ENCODE assay signal across 14 cellular contexts in genomic region chr15:58566029-58566428, GRCh38.
DNase-seq lines count a peak whose midpoint lies in the region; ATAC-seq, FAIRE-seq and TF ChIP-seq lines count a peak whose summit lies in the region.
"Had no signal": no experiment of that assay in that cellular context is flagged by ENCODE, and none has a peak within 500 bp of the region (broad histone marks: within the 10 kb centered on the region; RNA-seq: fewer than 3 reads in every experiment).

No MANE protein-coding gene starts in this region.

- H3K27ac Mint-ChIP-seq in MCF 10A (ENCODE audit: low read depth, unreplicated experiment), result no peak overlapping the region

- no peaks in the 10 kb centered on the region for H3K36me3 Mint-ChIP-seq in MCF 10A (ENCODE audit: insufficient read depth, unreplicated experiment)

- no peak overlapping the region for H3K4me2 ChIP-seq in mammary epithelial cell (ENCODE audit: insufficient read depth, low read depth, low read length)
- H3K4me2 ChIP-seq in HepG2 (ENCODE audit: low read depth, low read length), result no peak overlapping the region
- H3K4me2 ChIP-seq: A549 had no signal

- H3K27me3 ChIP-seq in mammary epithelial cell (ENCODE audit: insufficient read depth, low read length), result no peaks in the 10 kb centered on the region
- no peaks in the 10 kb centered on the region for H3K27me3 ChIP-seq in colonic mucosa
- no peaks in the 10 kb centered on the region for H3K27me3 ChIP-seq in HepG2 (ENCODE audit: control insufficient read depth in 1 of 2, insufficient read depth in 2 of 2, low read length in 2 of 2)

- H3K4me3 ChIP-seq in mammary epithelial cell (replicated peaks in 1 of 3; ENCODE audit: insufficient read depth in 1 of 3, low read depth in 2 of 3, low read length in 3 of 3) (no peak overlapping the region), colonic mucosa (no peak overlapping the region), HepG2 (replicated peaks in 1 of 3; ENCODE audit: insufficient read depth in 1 of 3, low read depth in 2 of 3, low read length in 3 of 3) (no peak overlapping the region)
- H3K4me3 ChIP-seq: A549 had no signal

- dilution Hi-C loops in mammary epithelial cell (cut with HindIII; ENCODE audit: low sequenced_read_pairs), result no loop called here

- H3K79me2 ChIP-seq in mammary epithelial cell (ENCODE audit: insufficient read depth, low read length) (no peaks in the 10 kb centered on the region), HepG2 (ENCODE audit: insufficient read depth, low read length) (no peaks in the 10 kb centered on the region)

- peaks cover 6% of the 10 kb centered on the region for H3K4me1 ChIP-seq in mammary epithelial cell (ENCODE audit: insufficient read depth, low read length)
- H3K4me1 ChIP-seq in colonic mucosa, result no peaks in the 10 kb centered on the region
- peaks cover 22% of the 10 kb centered on the region for H3K4me1 ChIP-seq in HepG2 (ENCODE audit: insufficient read depth, low read length)

- H2AFZ ChIP-seq in mammary epithelial cell (ENCODE audit: low read depth, low read length) (no peak overlapping the region), HepG2 (ENCODE audit: low read length) (no peak overlapping the region)

- CTCF ChIA-PET in mammary epithelial cell (lab: Charles Lee; ENCODE audit: low non-redundant PET), result no interaction called here
- CTCF ChIA-PET in MCF 10A (lab: Yijun Ruan, JAX), result no interaction called here
- CTCF ChIA-PET in HepG2 (lab: Yijun Ruan, JAX; ENCODE audit: low intra/inter-chr PET ratio, low total read pairs), result no interaction called here

- H3K9me3 ChIP-seq in mammary epithelial cell (replicated peaks; ENCODE audit: insufficient read depth, low read length) (no peaks in the 10 kb centered on the region), colonic mucosa (no peaks in the 10 kb centered on the region), HepG2 (ENCODE audit: low read length) (no peaks in the 10 kb centered on the region)

- H3K27me3 Mint-ChIP-seq in MCF 10A (ENCODE audit: insufficient read depth, unreplicated experiment), result no peaks in the 10 kb centered on the region

- H3K9me3 Mint-ChIP-seq in MCF 10A (ENCODE audit: unreplicated experiment), result no peaks in the 10 kb centered on the region

- FAIRE-seq in HepG2 (lab: Jason Lieb, UNC), result no peak

- no peaks in the 10 kb centered on the region for H3K4me1 Mint-ChIP-seq in MCF 10A (ENCODE audit: insufficient read depth, unreplicated experiment)

- POLR2A ChIA-PET in MCF 10A (lab: Yijun Ruan, JAX) (no interaction called here), HepG2 (lab: Yijun Ruan, JAX) (no interaction called here)

- in situ Hi-C loops in mammary epithelial cell (cut with MboI; ENCODE audit: low sequenced_read_pairs in 2 of 2), result no loop called here
- in situ Hi-C loops in HepG2 (cut with HindIII; ENCODE audit: extremely low pct_ligation_motif_present, low pct_unique_long_range_greater_than_20kb), result no loop called here

- intact Hi-C loops in mammary epithelial cell (cut with micrococcal nuclease) (no loop called here), MCF 10A (cut with micrococcal nuclease) (no loop called here), colonic mucosa (cut with DNase I) (no loop called here), HepG2 (cut with micrococcal nuclease; ENCODE audit: unreplicated experiment) (no loop called here)

- TF ChIP-seq RAD21 in HepG2 (CRISPR knock-in tag; IDR thresholded peaks at IDR 0.05), result no peak

- ATAC-seq in HepG2 (no peak), HG02571 (IDR thresholded peaks at IDR 0.05; ENCODE audit: unreplicated experiment) (no peak)
- no peak for ATAC-seq in activated CD4-positive, CD25-positive, alpha-beta regulatory T cell treated with anti-CD3 and anti-CD28 coated beads, Interleukin-2, amount 50 U/mL, for 24 hours

- H3K36me3 ChIP-seq in mammary epithelial cell (ENCODE audit: insufficient read depth, low read length) (no peaks in the 10 kb centered on the region), colonic mucosa (no peaks in the 10 kb centered on the region), HepG2 (replicated peaks in 1 of 2; ENCODE audit: control insufficient read depth in 1 of 2, insufficient read depth in 2 of 2, low read length in 2 of 2) (no peaks in the 10 kb centered on the region; a peak in 1 of 5 replicates)

- H3K4me3 Mint-ChIP-seq in MCF 10A (ENCODE audit: unreplicated experiment), result no peak overlapping the region

- WGBS in mammary epithelial cell (ENCODE audit: low coverage, missing lambda C conversion rate), result 80% methylated on average over 5 of the region's 6 CpGs
- WGBS in HepG2 (ENCODE audit: low lambda C conversion rate), result 87% methylated on average over 4 of the region's 6 CpGs

- no peak for TF ChIP-seq POLR2A in HepG2 (IDR thresholded peaks at IDR 0.05; ENCODE audit: insufficient read depth in 1 of 2, low read depth in 2 of 2, low read length in 2 of 2)

- TF ChIP-seq CTCF in mammary epithelial cell (conservative IDR thresholded peaks at IDR 0.05 in 1 of 2, IDR thresholded peaks at IDR 0.05 in 1 of 2; ENCODE audit: extremely low read depth in 1 of 2, insufficient read depth in 1 of 2, low read depth in 1 of 2, low read length in 2 of 2), result no peak
- no peak for TF ChIP-seq CTCF in MCF 10A (IDR thresholded peaks at IDR 0.05; ENCODE audit: unreplicated experiment)
- TF ChIP-seq CTCF in colonic mucosa (IDR thresholded peaks at IDR 0.05), result no peak
- no peak for TF ChIP-seq CTCF in HepG2 (CRISPR knock-in tag; IDR thresholded peaks at IDR 0.05)

- DNase-seq in mammary epithelial cell (peak; percentile 55), MCF 10A (ENCODE audit: unreplicated experiment) (no peak), colonic mucosa (peak; percentile 13), HepG2 (ENCODE audit: low spot score) (no peak), NCI-H1417 (lab: John Stamatoyannopoulos, UW) (no peak)
- DNase-seq in effector CD4-positive, alpha-beta T cell, result no peak
- DNase-seq: DMS53, Karpas-422, NCI-H2227 treated with DMSO at 0.1 percent for 48 hours had no signal

- BruUV-seq in mammary epithelial cell (replicated peaks; lab: Mats Ljungman, UMichigan) (no TSS peak), MCF 10A (replicated peaks; lab: Mats Ljungman, UMichigan) (no TSS peak), HepG2 (replicated peaks; lab: Mats Ljungman, UMichigan) (no TSS peak)

- TF ChIP-seq EP300 in HepG2 (IDR thresholded peaks at IDR 0.05; ENCODE audit: low read depth in 2 of 2, low read length in 2 of 2) (no peak), HepG2 (CRISPR knock-in tag; IDR thresholded peaks at IDR 0.05; ENCODE audit: borderline replicate concordance) (no peak)

- no peak overlapping the region for H3K27ac ChIP-seq in mammary epithelial cell (ENCODE audit: insufficient read depth, low read depth, low read length)
- H3K27ac ChIP-seq in colonic mucosa, result no peak overlapping the region
- H3K27ac ChIP-seq in HepG2 (ENCODE audit: extremely low read length, insufficient read depth, low read length), result no peak overlapping the region
- H3K27ac ChIP-seq: A549, C4-2B, RWPE1 had no signal

- H3K9ac ChIP-seq in mammary epithelial cell (ENCODE audit: insufficient read depth, low read length) (no peak overlapping the region), colonic mucosa (ENCODE audit: low read depth in 2 of 2, low read length in 2 of 2) (no peak overlapping the region), HepG2 (ENCODE audit: insufficient read depth, low read depth, low read length) (no peak overlapping the region)

- no peaks in the 10 kb centered on the region for H4K20me1 ChIP-seq in mammary epithelial cell (ENCODE audit: insufficient read depth, low read length)
- H4K20me1 ChIP-seq in HepG2 (ENCODE audit: insufficient read depth, low read length), result no peaks in the 10 kb centered on the region

TF ChIP-seq in HepG2, 621 proteins besides CTCF, POLR2A, EP300 and RAD21:
- TF ChIP-seq AKAP8 (CRISPR knock-in tag; IDR thresholded peaks at IDR 0.05), result no peak
- TF ChIP-seq CEBPG (CRISPR knock-in tag; IDR thresholded peaks at IDR 0.05), result 0 out of 2 replicates have a peak, but pooled peaks have one; percentile 16
TF ChIP-seq in HepG2: peak in this region for 1.

Comparison
In these comparisons a context has a peak if more than half of its experiments do, and no peak if none do; other contexts are left out.
1. DNase-seq: peak in mammary epithelial cell (single experiment) and colonic mucosa (single experiment); none in MCF 10A (single experiment), HepG2 (single experiment), effector CD4-positive, alpha-beta T cell (single experiment) and NCI-H1417 (0 of 3).